Comparison of ENCODE assay signal across 19 cellular contexts in the genomic region with DNA sequence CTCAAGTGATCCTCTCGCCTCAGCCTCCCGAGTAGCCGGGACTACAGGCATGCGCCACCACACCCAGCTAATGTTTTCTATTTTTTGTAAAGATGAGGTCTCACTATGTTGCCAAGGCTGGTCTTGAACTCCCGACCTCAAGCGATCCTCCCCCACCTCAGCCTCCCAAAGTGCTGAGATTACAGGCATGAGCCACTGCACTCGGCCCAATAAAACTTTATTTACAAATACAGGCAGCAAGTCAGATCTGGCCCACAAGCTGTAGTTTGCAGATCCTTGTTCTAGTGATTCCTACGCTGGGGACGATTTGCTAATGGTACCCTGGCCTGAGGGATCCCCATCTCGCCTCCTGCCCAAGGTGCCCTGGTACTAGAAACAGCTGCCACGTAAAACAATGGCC.
A peak's percentile ranks its signal among the peaks of the same experiment; 100 is the strongest.
DNase-seq lines count a peak whose midpoint lies in the region; ATAC-seq and TF ChIP-seq lines count a peak whose summit lies in the region.
"Had no signal": no experiment of that assay in that cellular context is flagged by ENCODE, and none has a peak within 500 bp of the region (broad histone marks: within the 10 kb centered on the region; RNA-seq: fewer than 3 reads in every experiment).

No MANE protein-coding gene starts in this region.

- H3K9me2 ChIP-seq in OCI-LY1 (ENCODE audit: low read depth, low read length) = no peaks in the 10 kb centered on the region

- intact Hi-C loops in vagina (cut with DNase I) = no loop called here

- no peak overlapping the region for H3K4me2 ChIP-seq in OCI-LY1 (ENCODE audit: low read length)
- H3K4me2 ChIP-seq: GM23338 had no signal

- no peak for TF ChIP-seq POLR2A in vagina (IDR thresholded peaks at IDR 0.05)

- H3K9me3 Mint-ChIP-seq in activated naive CD8-positive, alpha-beta T cell (ENCODE audit: low read depth) = no peaks in the 10 kb centered on the region
- no peaks in the 10 kb centered on the region for H3K9me3 Mint-ChIP-seq in activated naive CD8-positive, alpha-beta T cell treated with anti-CD3 and anti-CD28 coated beads, Interleukin-2, amount 50 U/mL, for 24 hours
- H3K9me3 Mint-ChIP-seq in effector memory CD8-positive, alpha-beta T cell = no peaks in the 10 kb centered on the region
- no peaks in the 10 kb centered on the region for H3K9me3 Mint-ChIP-seq in stimulated activated naive B cell treated with anti-CD40 and anti-IgM and Interleukin-4, amounts not matched to agents 10 μg/mL and 1 μg/mL and 100 μg/mL, for 72 hours
- H3K9me3 Mint-ChIP-seq: CD8-positive, alpha-beta T cell; GM23338 had no signal

- no peaks in the 10 kb centered on the region for H3K27me3 Mint-ChIP-seq in activated naive CD8-positive, alpha-beta T cell
- no peaks in the 10 kb centered on the region for H3K27me3 Mint-ChIP-seq in activated naive CD8-positive, alpha-beta T cell treated with anti-CD3 and anti-CD28 coated beads, Interleukin-2, amount 50 U/mL, for 24 hours
- no peaks in the 10 kb centered on the region for H3K27me3 Mint-ChIP-seq in effector memory CD8-positive, alpha-beta T cell
- no peaks in the 10 kb centered on the region for H3K27me3 Mint-ChIP-seq in stimulated activated naive B cell treated with anti-CD40 and anti-IgM and Interleukin-4, amounts not matched to agents 10 μg/mL and 1 μg/mL and 100 μg/mL, for 72 hours

- H3K9ac ChIP-seq in OCI-LY1 (ENCODE audit: low read length) = no peak overlapping the region

- no peak overlapping the region for H3K4me3 ChIP-seq in OCI-LY1 (ENCODE audit: low read depth, low read length, poor library complexity, severe bottlenecking)
- no peak overlapping the region for H3K4me3 ChIP-seq in vagina
- H3K4me3 ChIP-seq: GM23338 had no signal

- H3K4me3 Mint-ChIP-seq in activated naive CD8-positive, alpha-beta T cell = no peak overlapping the region
- no peak overlapping the region for H3K4me3 Mint-ChIP-seq in activated naive CD8-positive, alpha-beta T cell treated with anti-CD3 and anti-CD28 coated beads, Interleukin-2, amount 50 U/mL, for 24 hours
- H3K4me3 Mint-ChIP-seq in effector memory CD8-positive, alpha-beta T cell = no peak overlapping the region
- H3K4me3 Mint-ChIP-seq in stimulated activated naive B cell treated with anti-CD40 and anti-IgM and Interleukin-4, amounts not matched to agents 10 μg/mL and 1 μg/mL and 100 μg/mL, for 72 hours = no peak overlapping the region
- H3K4me3 Mint-ChIP-seq: CD8-positive, alpha-beta T cell; GM23338 had no signal

- no peak for DNase-seq in activated naive CD8-positive, alpha-beta T cell treated with anti-CD3 and anti-CD28 coated beads, Interleukin-2, amount 50 U/mL, for 24 hours
- no peak for DNase-seq in effector memory CD8-positive, alpha-beta T cell
- no peak for DNase-seq in stimulated activated naive B cell treated with anti-CD40 and anti-IgM and Interleukin-4, amounts not matched to agents 10 μg/mL and 1 μg/mL and 100 μg/mL, for 72 hours
- DNase-seq in OCI-M2 (lab: John Stamatoyannopoulos, UW; ENCODE audit: unreplicated experiment) (no peak), vagina (ENCODE audit: extremely low spot score in 2 of 2) (no peak)
- DNase-seq: ACHN; AML-193; CD8-positive, alpha-beta T cell; DND-41; GDM1; NCI-H1417; NCI-H1930; NCI-H446 treated with DMSO at 0.1 percent for 48 hours; NCI-H748 treated with DMSO at 0.1 percent for 48 hours had no signal

- H3K36me3 ChIP-seq in OCI-LY1 (ENCODE audit: insufficient read depth, low read length) = peaks cover 71% of the 10 kb centered on the region
- peaks cover 0 to 1% of the 10 kb centered on the region in 2 donors for H3K36me3 ChIP-seq in vagina

- peaks cover 31% of the 10 kb centered on the region for H3K4me1 Mint-ChIP-seq in activated naive CD8-positive, alpha-beta T cell (ENCODE audit: low read depth)
- peaks cover 26% of the 10 kb centered on the region for H3K4me1 Mint-ChIP-seq in activated naive CD8-positive, alpha-beta T cell treated with anti-CD3 and anti-CD28 coated beads, Interleukin-2, amount 50 U/mL, for 24 hours
- H3K4me1 Mint-ChIP-seq in effector memory CD8-positive, alpha-beta T cell (ENCODE audit: low read depth in 2 of 2) = peaks cover 30 to 38% of the 10 kb centered on the region in 2 donors
- H3K4me1 Mint-ChIP-seq in stimulated activated naive B cell treated with anti-CD40 and anti-IgM and Interleukin-4, amounts not matched to agents 10 μg/mL and 1 μg/mL and 100 μg/mL, for 72 hours = peaks cover 27 to 53% of the 10 kb centered on the region in 2 donors

- H3F3A ChIP-seq in OCI-LY1 (ENCODE audit: insufficient read depth, low read length) = no peaks in the 10 kb centered on the region

- H3K9me3 ChIP-seq in OCI-LY1 (ENCODE audit: low read length) = no peaks in the 10 kb centered on the region
- H3K9me3 ChIP-seq in vagina = no peaks in the 10 kb centered on the region

- H4K20me1 ChIP-seq in OCI-LY1 (ENCODE audit: insufficient read depth, low read length) = no peaks in the 10 kb centered on the region

- peaks cover 24% of the 10 kb centered on the region for H3K79me2 ChIP-seq in OCI-LY1 (ENCODE audit: insufficient read depth, low read length)

- peak overlapping the region; percentile 61 for H3K27ac Mint-ChIP-seq in activated naive CD8-positive, alpha-beta T cell
- H3K27ac Mint-ChIP-seq in activated naive CD8-positive, alpha-beta T cell treated with anti-CD3 and anti-CD28 coated beads, Interleukin-2, amount 50 U/mL, for 24 hours = no peak overlapping the region
- peak overlapping the region; percentile 54 to 88 for H3K27ac Mint-ChIP-seq in effector memory CD8-positive, alpha-beta T cell
- peak overlapping the region; percentile 34 for H3K27ac Mint-ChIP-seq in stimulated activated naive B cell treated with anti-CD40 and anti-IgM and Interleukin-4, amounts not matched to agents 10 μg/mL and 1 μg/mL and 100 μg/mL, for 72 hours
- H3K27ac Mint-ChIP-seq: CD8-positive, alpha-beta T cell; GM23338 had no signal

- H3K4me1 ChIP-seq in OCI-LY1 (ENCODE audit: insufficient read depth, low read length, severe bottlenecking) (peaks cover 33% of the 10 kb centered on the region), vagina (no peaks in the 10 kb centered on the region)

- no peak for TF ChIP-seq CTCF in OCI-LY1 (IDR thresholded peaks at IDR 0.05; ENCODE audit: low read length)
- no peak for TF ChIP-seq CTCF in vagina (IDR thresholded peaks at IDR 0.05)

- no peaks in the 10 kb centered on the region for H3K36me3 Mint-ChIP-seq in activated naive CD8-positive, alpha-beta T cell
- H3K36me3 Mint-ChIP-seq in activated naive CD8-positive, alpha-beta T cell treated with anti-CD3 and anti-CD28 coated beads, Interleukin-2, amount 50 U/mL, for 24 hours (ENCODE audit: low read depth) = peaks cover 6% of the 10 kb centered on the region
- H3K36me3 Mint-ChIP-seq in effector memory CD8-positive, alpha-beta T cell (ENCODE audit: insufficient read depth) = peaks cover 80% of the 10 kb centered on the region
- H3K36me3 Mint-ChIP-seq in stimulated activated naive B cell treated with anti-CD40 and anti-IgM and Interleukin-4, amounts not matched to agents 10 μg/mL and 1 μg/mL and 100 μg/mL, for 72 hours = peaks cover 28 to 57% of the 10 kb centered on the region in 2 donors

- no peak for ATAC-seq in activated naive CD8-positive, alpha-beta T cell treated with anti-CD3 and anti-CD28 coated beads, Interleukin-2, amount 50 U/mL, for 24 hours
- ATAC-seq in effector memory CD8-positive, alpha-beta T cell (replicated peaks) = no peak
- ATAC-seq in stimulated activated naive B cell treated with anti-CD40 and anti-IgM and Interleukin-4, amounts not matched to agents 10 μg/mL and 1 μg/mL and 100 μg/mL, for 72 hours (replicated peaks) = no peak
- ATAC-seq: CD8-positive, alpha-beta T cell; GM23338; HCT116 had no signal

- H3K27me3 ChIP-seq in OCI-LY1 (ENCODE audit: insufficient read depth, low read length) (no peaks in the 10 kb centered on the region), vagina (no peaks in the 10 kb centered on the region)

- H2AFZ ChIP-seq in OCI-LY1 (ENCODE audit: low read length) = no peak overlapping the region
- H2AFZ ChIP-seq: GM23338 had no signal

- peak overlapping the region; percentile 60 for H3K27ac ChIP-seq in OCI-LY1 (ENCODE audit: low read depth, low read length, poor library complexity, severe bottlenecking)
- no peak overlapping the region for H3K27ac ChIP-seq in vagina
- H3K27ac ChIP-seq: HL-60 had no signal
